ENCODE assay signal across 12 cellular contexts in genomic region chr19:485583-486236, GRCh38. TPM values are rescaled to one million over a fixed set of nuclear protein-coding genes. Genes with fewer than 3 reads are reported as not detected.
DNase-seq lines count a peak whose midpoint lies in the region; ATAC-seq and TF ChIP-seq lines count a peak whose summit lies in the region.
"Had no signal": no experiment of that assay in that cellular context is flagged by ENCODE, and none has a peak within 500 bp of the region (broad histone marks: within the 10 kb centered on the region; RNA-seq: fewer than 3 reads in every experiment).

No MANE protein-coding gene starts in this region.

- CTCF ChIA-PET in activated naive CD4-positive, alpha-beta T cell treated with anti-CD3 and anti-CD28 coated beads for 36 hours (lab: Charles Lee): interaction anchor here (0.5 to 0.7 kb wide), 2 partner anchors 10 to 199 kb away, joined by 3 to 4 read pairs; no protein-coding TSS in a partner anchor

- H3K27me3 Mint-ChIP-seq in activated naive CD4-positive, alpha-beta T cell treated with anti-CD3 and anti-CD28 coated beads for 36 hours (ENCODE audit: low read depth): peaks cover 24% of the 10 kb centered on the region

- no peak overlapping the region for H3K4me3 ChIP-seq in MG63
- H3K4me3 ChIP-seq in cardiac fibroblast (replicated peaks in 1 of 2; ENCODE audit: low read depth in 2 of 2, low read length in 2 of 2): no peak overlapping the region
- H3K4me3 ChIP-seq in mesenchymal stem cell (ENCODE audit: insufficient read depth in 1 of 2, low read depth in 1 of 2, low read length in 2 of 2): peak overlapping the region in 1 of 2 experiments; percentile 56
- H3K4me3 ChIP-seq: cardiac muscle cell, K562 had no signal

- H3K27ac ChIP-seq in mesenchymal stem cell (ENCODE audit: low read length, poor library complexity, severe bottlenecking): no peak overlapping the region
- H3K27ac ChIP-seq: cardiac muscle cell had no signal

- H2BK12ac ChIP-seq in mesenchymal stem cell (ENCODE audit: low read length in 2 of 2): peak overlapping the region; percentile 55 to 91

- no peak for TF ChIP-seq CTCF in cardiac fibroblast (IDR thresholded peaks at IDR 0.05; ENCODE audit: low read depth, low read length)

- peaks cover 8% of the 10 kb centered on the region for H3K9me3 Mint-ChIP-seq in activated naive CD4-positive, alpha-beta T cell treated with anti-CD3 and anti-CD28 coated beads for 36 hours

- DNase-seq in ACHN: peak; percentile 26
- peak; percentile 46 for DNase-seq in MG63
- peak; percentile 11 to 67 for DNase-seq in cardiac fibroblast (ENCODE audit: low read depth in 2 of 2)
- peak; percentile 76 for DNase-seq in mesenchymal stem cell
- no peak for DNase-seq in activated naive CD4-positive, alpha-beta T cell treated with anti-CD3 and anti-CD28 coated beads for 36 hours
- DNase-seq in ureter (ENCODE audit: low spot score): no peak
- DNase-seq in SIG-M5 (lab: John Stamatoyannopoulos, UW): no peak
- DNase-seq: natural killer cell had no signal

- intact Hi-C loops in activated naive CD4-positive, alpha-beta T cell treated with anti-CD3 and anti-CD28 coated beads for 36 hours (cut with micrococcal nuclease): no loop called here

- H3K4me1 Mint-ChIP-seq in activated naive CD4-positive, alpha-beta T cell treated with anti-CD3 and anti-CD28 coated beads for 36 hours (ENCODE audit: low read depth): peaks cover 10% of the 10 kb centered on the region

- H3K27ac Mint-ChIP-seq in activated naive CD4-positive, alpha-beta T cell treated with anti-CD3 and anti-CD28 coated beads for 36 hours: no peak overlapping the region
- H3K27ac Mint-ChIP-seq: CD14-positive monocyte, natural killer cell had no signal

- H3K9me3 ChIP-seq in MG63 (no peaks in the 10 kb centered on the region), mesenchymal stem cell (ENCODE audit: control insufficient read depth, low read length) (no peaks in the 10 kb centered on the region)

- no peak overlapping the region for H2AFZ ChIP-seq in mesenchymal stem cell (ENCODE audit: low read depth, low read length)

- no peak overlapping the region for H3K4me3 Mint-ChIP-seq in activated naive CD4-positive, alpha-beta T cell treated with anti-CD3 and anti-CD28 coated beads for 36 hours
- H3K4me3 Mint-ChIP-seq: natural killer cell had no signal

- in situ Hi-C loops in ACHN (cut with HindIII; ENCODE audit: low pct_ligation_motif_present, low pct_unique_long_range_greater_than_20kb, low sequenced_read_pairs): no loop called here

- peak overlapping the region in 1 of 2 experiments; percentile 87 for H3K14ac ChIP-seq in mesenchymal stem cell (ENCODE audit: low read length in 2 of 2)

- peak overlapping the region; percentile 79 for H3K9ac ChIP-seq in mesenchymal stem cell (ENCODE audit: low read length)

- H3K36me3 Mint-ChIP-seq in activated naive CD4-positive, alpha-beta T cell treated with anti-CD3 and anti-CD28 coated beads for 36 hours (ENCODE audit: low read depth): peaks cover 1% of the 10 kb centered on the region
- H3K36me3 Mint-ChIP-seq: CD14-positive monocyte, natural killer cell had no signal

- H3K27me3 ChIP-seq in MG63 (no peaks in the 10 kb centered on the region), mesenchymal stem cell (ENCODE audit: control insufficient read depth in 1 of 2, insufficient read depth in 1 of 2, low read length in 2 of 2) (peaks cover 3% of the 10 kb centered on the region in 2 experiments)
- H3K27me3 ChIP-seq: cardiac muscle cell had no signal

- ATAC-seq in GM18909 (IDR thresholded peaks at IDR 0.05; ENCODE audit: poor library complexity, unreplicated experiment): no peak
- ATAC-seq: K562, natural killer cell had no signal

- H3K36me3 ChIP-seq in MG63: no peaks in the 10 kb centered on the region
- peaks cover 0 to 3% of the 10 kb centered on the region in 2 experiments for H3K36me3 ChIP-seq in mesenchymal stem cell (ENCODE audit: control insufficient read depth in 1 of 2, insufficient read depth in 2 of 2, low read depth in 1 of 2, low read length in 2 of 2)
- H3K36me3 ChIP-seq: cardiac muscle cell had no signal

- H3K23ac ChIP-seq in mesenchymal stem cell (ENCODE audit: low read length in 2 of 2): peak overlapping the region in 1 of 2 experiments; percentile 61

- WGBS in mesenchymal stem cell: 44% methylated on average over 20 of the region's 23 CpGs

- H2AK5ac ChIP-seq in mesenchymal stem cell (ENCODE audit: low read length, severe bottlenecking): peak overlapping the region; percentile 60

- H4K8ac ChIP-seq in mesenchymal stem cell (ENCODE audit: low read length): peak overlapping the region; percentile 84

- H2BK120ac ChIP-seq in mesenchymal stem cell (ENCODE audit: low read depth, low read length): peak overlapping the region; percentile 77

- peak overlapping the region; percentile 70 for H4K91ac ChIP-seq in mesenchymal stem cell (ENCODE audit: low read length)

- peak overlapping the region; percentile 40 to 96 for H3K18ac ChIP-seq in mesenchymal stem cell (ENCODE audit: low read depth in 1 of 2, low read length in 2 of 2)

- H3K4me1 ChIP-seq in mesenchymal stem cell (ENCODE audit: control insufficient read depth, insufficient read depth, low read depth, low read length): peaks cover 29% of the 10 kb centered on the region

- peak overlapping the region; percentile 44 for H2BK15ac ChIP-seq in mesenchymal stem cell (ENCODE audit: low read depth, poor library complexity, severe bottlenecking)

- H3K4ac ChIP-seq in mesenchymal stem cell (ENCODE audit: low read depth in 1 of 2, low read length in 2 of 2): peak overlapping the region; percentile 73 to 81

- H3K79me1 ChIP-seq in mesenchymal stem cell (replicated peaks; ENCODE audit: low read length, poor library complexity, severe bottlenecking): peaks cover 3% of the 10 kb centered on the region

- no peak overlapping the region for H2BK5ac ChIP-seq in mesenchymal stem cell (ENCODE audit: low read depth, low read length, poor library complexity, severe bottlenecking)

- peak overlapping the region; percentile 46 for H3K4me2 ChIP-seq in mesenchymal stem cell (ENCODE audit: low read length, poor library complexity, severe bottlenecking)

RNA-seq across cellular contexts. Expression of gene MADCAM1, which starts 10.6 kb away (rescaled TPM):
- total RNA-seq in MG63 (2014; rRNA removed; shearing (Covaris generic); ENCODE audit: low replicate concordance): not detected in 2 replicates
- polyA plus RNA-seq in mesenchymal stem cell (2013, experiment 1 of 2): 0.29 TPM
- polyA plus RNA-seq in mesenchymal stem cell (2013, experiment 2 of 2): 0.23 TPM
- under 1 TPM; 0.24 to 0.37 TPM for total RNA-seq in activated naive CD4-positive, alpha-beta T cell treated with anti-CD3 and anti-CD28 coated beads for 36 hours
- 0.49 TPM for total RNA-seq in ureter
- polyA plus RNA-seq: CD14-positive monocyte had no signal

RNA-seq across cellular contexts. Expression of gene TPGS1, which starts 21.6 kb away (rescaled TPM):
- 22.6 and 27.7 TPM in 2 replicates for total RNA-seq in MG63 (2014; rRNA removed; shearing (Covaris generic); ENCODE audit: low replicate concordance)
- polyA plus RNA-seq in mesenchymal stem cell (2013, experiment 1 of 2): 10.3 TPM
- polyA plus RNA-seq in mesenchymal stem cell (2013, experiment 2 of 2): 9.3 TPM
- 1 to 10 TPM; 4.2 to 5.1 TPM for total RNA-seq in activated naive CD4-positive, alpha-beta T cell treated with anti-CD3 and anti-CD28 coated beads for 36 hours
- total RNA-seq in ureter: 11.2 TPM

RNA-seq across cellular contexts. Expression of gene SHC2, which starts 24.9 kb away (rescaled TPM):
- total RNA-seq in MG63 (2014; rRNA removed; shearing (Covaris generic); ENCODE audit: low replicate concordance): not detected in 2 replicates
- 23.8 TPM for polyA plus RNA-seq in mesenchymal stem cell (2013, experiment 1 of 2)
- 24.7 TPM for polyA plus RNA-seq in mesenchymal stem cell (2013, experiment 2 of 2)
- total RNA-seq in activated naive CD4-positive, alpha-beta T cell treated with anti-CD3 and anti-CD28 coated beads for 36 hours: not detected
- total RNA-seq in ureter: 27.6 TPM
- polyA plus RNA-seq: CD14-positive monocyte had no signal

RNA-seq across cellular contexts. Expression of gene CDC34, which starts 45.9 kb away (rescaled TPM):
- 46.3 and 76.3 TPM in 2 replicates for total RNA-seq in MG63 (2014; rRNA removed; shearing (Covaris generic); ENCODE audit: low replicate concordance)
- 82.8 TPM for polyA plus RNA-seq in mesenchymal stem cell (2013, experiment 1 of 2)
- polyA plus RNA-seq in mesenchymal stem cell (2013, experiment 2 of 2): 82.0 TPM
- total RNA-seq in activated naive CD4-positive, alpha-beta T cell treated with anti-CD3 and anti-CD28 coated beads for 36 hours: 10 to 100 TPM; 42.1 to 42.5 TPM
- 30.8 TPM for total RNA-seq in ureter

RNA-seq across cellular contexts. Expression of gene GZMM, which starts 58.1 kb away (rescaled TPM):
- not detected in 2 replicates for total RNA-seq in MG63 (2014; rRNA removed; shearing (Covaris generic); ENCODE audit: low replicate concordance)
- polyA plus RNA-seq in mesenchymal stem cell (2013, experiment 1 of 2): not detected
- 0.07 TPM for polyA plus RNA-seq in mesenchymal stem cell (2013, experiment 2 of 2)
- total RNA-seq in activated naive CD4-positive, alpha-beta T cell treated with anti-CD3 and anti-CD28 coated beads for 36 hours: 10 to 100 TPM; 20.7 TPM
- 0.83 TPM for total RNA-seq in ureter
- total RNA-seq: cardiac muscle cell had no signal

Comparison
In these comparisons a context has a peak if more than half of its experiments do, and no peak if none do; other contexts are left out.
1. DNase-seq: peak in ACHN (single experiment), MG63 (single experiment), cardiac fibroblast (2 of 2) and mesenchymal stem cell (single experiment); none in activated naive CD4-positive, alpha-beta T cell treated with anti-CD3 and anti-CD28 coated beads for 36 hours (single experiment), ureter (single experiment) and SIG-M5 (single experiment).
2. RNA of gene SHC2, which starts 24.9 kb away (total RNA-seq): 27.6 TPM in ureter (single experiment); not detected in activated naive CD4-positive, alpha-beta T cell treated with anti-CD3 and anti-CD28 coated beads for 36 hours and not detected in MG63; every median in the first group is over 10 times any median in the second.